Comparison of ENCODE assay signal across 16 cellular contexts in genomic region chr1:111973150-111973549, GRCh38. TPM values are rescaled to one million over a fixed set of nuclear protein-coding genes. Genes with fewer than 3 reads are reported as not detected.
DNase-seq lines count a peak whose midpoint lies in the region; ATAC-seq and TF ChIP-seq lines count a peak whose summit lies in the region.
"Had no signal": no experiment of that assay in that cellular context is flagged by ENCODE, and none has a peak within 500 bp of the region (broad histone marks: within the 10 kb centered on the region; RNA-seq: fewer than 3 reads in every experiment).

No MANE protein-coding gene starts in this region.

- H3K36me3 ChIP-seq in right atrium auricular region (peaks cover 10% of the 10 kb centered on the region), neural cell (ENCODE audit: insufficient read depth, low read length) (no peaks in the 10 kb centered on the region)

- no peak for TF ChIP-seq RAD21 in neural cell (conservative IDR thresholded peaks at IDR 0.05)

- no peak overlapping the region for H3K4me3 ChIP-seq in right atrium auricular region
- H3K4me3 ChIP-seq in neural cell (ENCODE audit: low read length), result peak overlapping the region; percentile 22
- H3K4me3 ChIP-seq: GM23338 had no signal

- H2AFZ ChIP-seq in neural cell (ENCODE audit: low read depth, low read length), result no peak overlapping the region
- H2AFZ ChIP-seq: GM23338 had no signal

- H3K27me3 ChIP-seq in right atrium auricular region (no peaks in the 10 kb centered on the region), neural cell (ENCODE audit: insufficient read depth, low read depth, low read length) (no peaks in the 10 kb centered on the region)

- H3K4me2 ChIP-seq in neural cell (ENCODE audit: low read length), result peak overlapping the region; percentile 10
- H3K4me2 ChIP-seq: GM23338 had no signal

- ATAC-seq in left ventricle myocardium superior, result peak; percentile 66
- no peak for ATAC-seq in GM21360 (IDR thresholded peaks at IDR 0.05; ENCODE audit: unreplicated experiment)
- ATAC-seq: GM23338, HCT116 had no signal

- H3K4me1 ChIP-seq in right atrium auricular region, result peaks cover 0 to 21% of the 10 kb centered on the region in 2 donors

- TF ChIP-seq CTCF in right atrium auricular region (IDR thresholded peaks at IDR 0.05) (no peak), neural cell (IDR thresholded peaks at IDR 0.05; ENCODE audit: poor library complexity, severe bottlenecking) (no peak)

- DNase-seq in left ventricle myocardium superior, result no peak
- no peak for DNase-seq in right atrium auricular region (ENCODE audit: low spot score)
- DNase-seq in OCI-M1 (lab: John Stamatoyannopoulos, UW), result peak; percentile 43
- no peak for DNase-seq in DMS79 (lab: John Stamatoyannopoulos, UW)
- DNase-seq: Calu3; CD4-positive, alpha-beta T cell; COR-L47; DMS53; DND-41; H9 had no signal

- no peaks in the 10 kb centered on the region for H3F3A ChIP-seq in neural cell (ENCODE audit: insufficient read depth, low read length, poor library complexity, severe bottlenecking)

- intact Hi-C loops in left ventricle myocardium superior (cut with micrococcal nuclease), result no loop called here

- H4K20me1 ChIP-seq in neural cell (ENCODE audit: insufficient read depth), result no peaks in the 10 kb centered on the region

- H3K27ac ChIP-seq in right atrium auricular region (no peak overlapping the region), neural cell (ENCODE audit: low read length) (no peak overlapping the region)

- H3K9ac ChIP-seq in neural cell (ENCODE audit: low read length), result no peak overlapping the region

- no peaks in the 10 kb centered on the region for H3K9me2 ChIP-seq in neural cell (ENCODE audit: insufficient read depth, low read length)

- no peaks in the 10 kb centered on the region for H3K79me2 ChIP-seq in neural cell (replicated peaks; ENCODE audit: insufficient read depth, low read length)

- TF ChIP-seq EP300 in neural cell (conservative IDR thresholded peaks at IDR 0.05; ENCODE audit: poor library complexity, severe bottlenecking), result no peak

- no peaks in the 10 kb centered on the region for H3K9me3 ChIP-seq in right atrium auricular region
- H3K9me3 ChIP-seq in neural cell (ENCODE audit: low read length), result no peaks in the 10 kb centered on the region

TF ChIP-seq in neural cell, 6 proteins besides CTCF, POLR2A, EP300 and RAD21:
- TF ChIP-seq REST (IDR thresholded peaks at IDR 0.05; ENCODE audit: borderline replicate concordance), result no peak
- no peak for TF ChIP-seq TAF1 (IDR thresholded peaks at IDR 0.05; ENCODE audit: low read depth)
- TF ChIP-seq SMC3 (conservative IDR thresholded peaks at IDR 0.05; ENCODE audit: poor library complexity), result no peak
- TF ChIP-seq MXI1 (conservative IDR thresholded peaks at IDR 0.05; ENCODE audit: poor library complexity, severe bottlenecking), result no peak
- TF ChIP-seq POLR2AphosphoS5 (IDR thresholded peaks at IDR 0.05), result no peak
- TF ChIP-seq EZH2 (IDR thresholded peaks at IDR 0.05; ENCODE audit: borderline replicate concordance, insufficient read depth, low read length, poor library complexity, severe bottlenecking), result no peak

RNA-seq across cellular contexts. Expression of gene KCND3, which starts 16.3 kb away (rescaled TPM):
- total RNA-seq in left ventricle myocardium superior, result 19.8 TPM
- total RNA-seq in right atrium auricular region, result 10 to 100 TPM; 19.6 to 24.9 TPM
- polyA plus RNA-seq in neural cell, result 7.0 and 7.8 TPM in 2 replicates
- 18.8 and 19.5 TPM in 2 replicates for polyA minus RNA-seq in neural cell
- total RNA-seq: A673 had no signal
- polyA plus RNA-seq: CD14-positive monocyte had no signal
